Comparison of ENCODE assay signal across 12 cellular contexts in the genomic region with DNA sequence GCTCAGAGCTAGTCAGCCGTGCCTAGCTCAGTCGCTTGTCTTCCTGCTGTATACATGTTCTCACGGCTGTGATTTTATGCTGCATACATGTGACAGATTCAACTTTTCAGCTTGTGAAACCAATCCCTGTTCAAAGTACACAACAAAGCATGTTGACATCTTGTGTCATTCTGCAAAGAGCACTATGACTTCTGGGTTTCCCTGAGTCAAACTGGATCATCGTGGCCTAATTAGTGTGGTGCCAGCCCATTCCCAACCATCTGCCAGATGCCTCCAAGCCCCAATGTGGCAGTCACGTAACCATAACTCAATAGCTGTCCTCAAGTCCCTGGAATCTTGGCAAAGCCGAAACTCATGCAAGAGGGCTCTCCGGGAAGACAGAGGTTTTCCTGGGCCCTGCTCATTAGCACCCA.
"Had no signal": no experiment of that assay in that cellular context is flagged by ENCODE, and none has a peak within 500 bp of the region (broad histone marks: within the 10 kb centered on the region; RNA-seq: fewer than 3 reads in every experiment).

No MANE protein-coding gene starts in this region.

- H3K9me3 ChIP-seq: gastroesophageal sphincter, sigmoid colon had no signal

- H3K4me2 ChIP-seq: neural progenitor cell had no signal

- H2AFZ ChIP-seq: neural progenitor cell had no signal

- H3K36me3 ChIP-seq: neural progenitor cell had no signal

- H3K9me3 Mint-ChIP-seq: activated CD4-positive, alpha-beta T cell treated with anti-CD3 and anti-CD28 coated beads, Interleukin-2, amount 10 ng/mL, durations not matched to agents 7 days and 5 days; activated naive CD8-positive, alpha-beta T cell treated with anti-CD3 and anti-CD28 coated beads for 36 hours; brain; neural progenitor cell; stimulated activated effector memory CD8-positive, alpha-beta T cell treated with anti-CD3 and anti-CD28 coated beads, Interleukin-12 subunit alpha, Interleukin-12 subunit beta, amount 100 ng/mL, for 72 hours had no signal

- H3K27ac Mint-ChIP-seq: activated CD4-positive, alpha-beta T cell treated with anti-CD3 and anti-CD28 coated beads, Interleukin-2, amount 10 ng/mL, durations not matched to agents 7 days and 5 days; activated naive CD8-positive, alpha-beta T cell treated with anti-CD3 and anti-CD28 coated beads for 36 hours; brain; neural progenitor cell; stimulated activated effector memory CD8-positive, alpha-beta T cell treated with anti-CD3 and anti-CD28 coated beads, Interleukin-12 subunit alpha, Interleukin-12 subunit beta, amount 100 ng/mL, for 72 hours had no signal

- H3K4me3 Mint-ChIP-seq: activated CD4-positive, alpha-beta T cell treated with anti-CD3 and anti-CD28 coated beads, Interleukin-2, amount 10 ng/mL, durations not matched to agents 7 days and 5 days; activated naive CD8-positive, alpha-beta T cell treated with anti-CD3 and anti-CD28 coated beads for 36 hours; brain; neural progenitor cell; stimulated activated effector memory CD8-positive, alpha-beta T cell treated with anti-CD3 and anti-CD28 coated beads, Interleukin-12 subunit alpha, Interleukin-12 subunit beta, amount 100 ng/mL, for 72 hours had no signal

- H3K4me3 ChIP-seq: gastroesophageal sphincter, lung, neural progenitor cell, sigmoid colon had no signal

- H3K27ac ChIP-seq: gastroesophageal sphincter, neural progenitor cell, sigmoid colon had no signal

- H3K36me3 Mint-ChIP-seq: neural progenitor cell had no signal

- H3K9ac ChIP-seq: neural progenitor cell had no signal

- H3K4me1 ChIP-seq: gastroesophageal sphincter, sigmoid colon had no signal

- ATAC-seq: gastroesophageal sphincter; left cardiac atrium; stimulated activated effector memory CD8-positive, alpha-beta T cell treated with anti-CD3 and anti-CD28 coated beads, Interleukin-12 subunit alpha, Interleukin-12 subunit beta, amount 100 ng/mL, for 72 hours had no signal

- H3K27me3 ChIP-seq: gastroesophageal sphincter, neural progenitor cell, sigmoid colon had no signal

- H3K27me3 Mint-ChIP-seq: activated CD4-positive, alpha-beta T cell treated with anti-CD3 and anti-CD28 coated beads, Interleukin-2, amount 10 ng/mL, durations not matched to agents 7 days and 5 days; activated naive CD8-positive, alpha-beta T cell treated with anti-CD3 and anti-CD28 coated beads for 36 hours; brain had no signal

- H3K4me1 Mint-ChIP-seq: activated CD4-positive, alpha-beta T cell treated with anti-CD3 and anti-CD28 coated beads, Interleukin-2, amount 10 ng/mL, durations not matched to agents 7 days and 5 days; activated naive CD8-positive, alpha-beta T cell treated with anti-CD3 and anti-CD28 coated beads for 36 hours; brain; neural progenitor cell; stimulated activated effector memory CD8-positive, alpha-beta T cell treated with anti-CD3 and anti-CD28 coated beads, Interleukin-12 subunit alpha, Interleukin-12 subunit beta, amount 100 ng/mL, for 72 hours had no signal

- DNase-seq: activated CD4-positive, alpha-beta T cell treated with anti-CD3 and anti-CD28 coated beads, Interleukin-2, amount 10 ng/mL, durations not matched to agents 7 days and 5 days; activated CD8-positive, alpha-beta memory T cell treated with anti-CD3 and anti-CD28 coated beads, Interleukin-2, amount 50 U/mL, for 48 hours; activated naive CD8-positive, alpha-beta T cell treated with anti-CD3 and anti-CD28 coated beads for 36 hours; effector CD8-positive, alpha-beta T cell; left cardiac atrium; midbrain; sigmoid colon had no signal
